In genomic region chr2:98348066-98348561, GRCh38 we compare ENCODE assay signal across 11 cellular contexts. TPM values are rescaled to one million over a fixed set of nuclear protein-coding genes. Genes with fewer than 3 reads are reported as not detected.
DNase-seq lines count a peak whose midpoint lies in the region; ATAC-seq, FAIRE-seq and TF ChIP-seq lines count a peak whose summit lies in the region.
"Had no signal": no experiment of that assay in that cellular context is flagged by ENCODE, and none has a peak within 500 bp of the region (broad histone marks: within the 10 kb centered on the region; RNA-seq: fewer than 3 reads in every experiment).

No MANE protein-coding gene starts in this region.

- H3K4me2 ChIP-seq in K562 (ENCODE audit: insufficient read depth, low read length): no peak overlapping the region

- H3K9me3 ChIP-seq in K562 (replicated peaks; ENCODE audit: control insufficient read depth, insufficient read depth, low read depth, low read length) (no peaks in the 10 kb centered on the region), sigmoid colon (peaks cover 0 to 5% (median 0%) of the 10 kb centered on the region in 4 donors)

- no peak for TF ChIP-seq EP300 in K562 (IDR thresholded peaks at IDR 0.05; ENCODE audit: low read length)
- TF ChIP-seq EP300 in sigmoid colon (IDR thresholded peaks at IDR 0.05): no peak

- peaks cover 18 to 22% (median 21%) of the 10 kb centered on the region in 3 donors for H3K4me1 Mint-ChIP-seq in naive B cell

- POLR2A ChIA-PET in K562 (lab: Yijun Ruan, JAX): interaction anchor here (0.7 kb wide), 1 partner anchor 12 kb away, joined by 3 read pairs; no protein-coding TSS in a partner anchor

- peak overlapping the region in 2 of 6 donors; percentile 17 to 19 for H3K27ac Mint-ChIP-seq in naive B cell
- H3K27ac Mint-ChIP-seq: T-helper 17 cell had no signal

- no peak overlapping the region for H2AFZ ChIP-seq in K562 (ENCODE audit: low read depth, low read length)

- no peak for FAIRE-seq in K562 (lab: Jason Lieb, UNC)

- peaks cover 0 to 5% of the 10 kb centered on the region in 2 experiments; a peak in 2 of 5 replicates for H3K4me1 ChIP-seq in K562 (replicated peaks in 1 of 2; ENCODE audit: control insufficient read depth in 2 of 2, insufficient read depth in 2 of 2, low read length in 2 of 2)
- peaks cover 0 to 17% (median 15%) of the 10 kb centered on the region in 4 donors for H3K4me1 ChIP-seq in sigmoid colon

- peaks cover 5 to 22% (median 12%) of the 10 kb centered on the region in 7 donors for H3K9me3 Mint-ChIP-seq in naive B cell

- no TSS peak for BruUV-seq in K562 (replicated peaks; lab: Mats Ljungman, UMichigan)

- H3K36me3 ChIP-seq in K562 (ENCODE audit: control insufficient read depth, insufficient read depth, low read length) (no peaks in the 10 kb centered on the region), sigmoid colon (no peaks in the 10 kb centered on the region)

- H3K4me3 ChIP-seq in K562: no peak overlapping the region
- no peak overlapping the region for H3K4me3 ChIP-seq in sigmoid colon

- DNase-seq in ELF-1 (ENCODE audit: low read depth, low spot score) (peak; percentile 86), NCI-H1417 treated with DMSO at 0.1 percent for 48 hours (lab: John Stamatoyannopoulos, UW) (peak; percentile 59), K562 (ENCODE audit: extremely low read depth in 1 of 4, low spot score in 3 of 4) (no peak), naive B cell (peak; percentile 5), sigmoid colon (no peak), NCI-H1436 (lab: John Stamatoyannopoulos, UW) (no peak), NOMO-1 treated with dmso at 0.1 percent for 144 hours (lab: John Stamatoyannopoulos, UW; ENCODE audit: unreplicated experiment) (no peak)
- DNase-seq: central memory CD4-positive, alpha-beta T cell; NCI-H187 treated with DMSO at 0.1 percent for 48 hours; T-helper 17 cell had no signal

- peak overlapping the region in 5 of 8 donors; percentile 50 to 79 (median 68) for H3K4me3 Mint-ChIP-seq in naive B cell

- peaks cover 79 to 88% (median 80%) of the 10 kb centered on the region in 3 donors for H3K27me3 Mint-ChIP-seq in naive B cell

- peaks cover 5 to 8% of the 10 kb centered on the region in 2 donors for H3K36me3 Mint-ChIP-seq in naive B cell

- CTCF ChIA-PET in K562 (lab: Yijun Ruan, JAX; ENCODE audit: low intra/inter-chr PET ratio): no interaction called here

- H3K9me1 ChIP-seq in K562 (ENCODE audit: control insufficient read depth, insufficient read depth, low read length): no peaks in the 10 kb centered on the region

- TF ChIP-seq CTCF in K562 (IDR thresholded peaks at IDR 0.05 in 2 of 3, conservative IDR thresholded peaks at IDR 0.05 in 1 of 3; ENCODE audit: insufficient read depth in 2 of 3, low read depth in 1 of 3, low read length in 3 of 3) (no peak), sigmoid colon (IDR thresholded peaks at IDR 0.05) (no peak)

- TF ChIP-seq RAD21 in K562 (CRISPR knock-in tag; conservative IDR thresholded peaks at IDR 0.05 in 1 of 2, IDR thresholded peaks at IDR 0.05 in 1 of 2): no peak

- H3K79me2 ChIP-seq in K562 (ENCODE audit: control insufficient read depth, insufficient read depth, low read length): no peaks in the 10 kb centered on the region

- H4K20me1 ChIP-seq in K562 (replicated peaks; ENCODE audit: control insufficient read depth, insufficient read depth, low read length): no peaks in the 10 kb centered on the region

- 3% methylated on average over 13 of the region's 15 CpGs for WGBS in K562 (ENCODE audit: insufficient coverage, low coverage, missing lambda C conversion rate)
- WGBS in sigmoid colon, 2 donors: 10 to 29% methylated on average over 15 of the region's 15 CpGs

- H3K27ac ChIP-seq in K562 (ENCODE audit: extremely low read depth, low read depth, low read length) (no peak overlapping the region), sigmoid colon (peak overlapping the region in 1 of 4 donors; percentile 45)

- in situ Hi-C loops in K562 (cut with MboI): no loop called here

- intact Hi-C loops in K562 (cut with micrococcal nuclease) (no loop called here), sigmoid colon (cut with DNase I) (no loop called here)

- peaks cover 6 to 26% of the 10 kb centered on the region in 2 experiments; a peak in 3 of 5 replicates for H3K27me3 ChIP-seq in K562 (ENCODE audit: control insufficient read depth in 2 of 2, insufficient read depth in 2 of 2, low read length in 2 of 2)
- peaks cover 23 to 72% (median 42%) of the 10 kb centered on the region in 3 donors for H3K27me3 ChIP-seq in sigmoid colon

- no peak overlapping the region for H3K9ac ChIP-seq in K562 (ENCODE audit: insufficient read depth in 1 of 2, low read depth in 2 of 2, low read length in 2 of 2)

- no peak for ATAC-seq in K562
- peak; percentile 68 to 78 for ATAC-seq in naive B cell (ENCODE audit: low read depth in 2 of 2)
- ATAC-seq in HG03159 (IDR thresholded peaks at IDR 0.05; ENCODE audit: unreplicated experiment): no peak
- ATAC-seq: T-helper 17 cell had no signal

- TF ChIP-seq POLR2A in K562 (conservative IDR thresholded peaks at IDR 0.05) (no peak), sigmoid colon (IDR thresholded peaks at IDR 0.05) (no peak)

TF ChIP-seq in K562, 482 proteins besides CTCF, POLR2A, EP300 and RAD21:
- peak; percentile 79 for TF ChIP-seq RFX1 (IDR thresholded peaks at IDR 0.05)
- no peak for TF ChIP-seq GTF2F1 (IDR thresholded peaks at IDR 0.05; ENCODE audit: low read depth, low read length)
- TF ChIP-seq ESRRA (IDR thresholded peaks at IDR 0.05; ENCODE audit: borderline replicate concordance, low read depth): no peak
- no peak for TF ChIP-seq ZNF551 (CRISPR knock-in tag; IDR thresholded peaks at IDR 0.05)
- no peak for TF ChIP-seq HNRNPLL (IDR thresholded peaks at IDR 0.05; ENCODE audit: low read depth, low read length, poor library complexity, severe bottlenecking)
- TF ChIP-seq HDAC6 (IDR thresholded peaks at IDR 0.05; ENCODE audit: low read depth, low read length): no peak
TF ChIP-seq in K562: peak in this region for 1.

RNA-seq across cellular contexts. Expression of gene CNGA3, which starts 1.9 kb away (rescaled TPM):
- not detected in 2 replicates for total RNA-seq in K562 (2011; cell fraction: chromatin; rRNA removed; ENCODE audit: low replicate concordance)
- not detected in 2 replicates for total RNA-seq in K562 (2011; cell fraction: nucleolus; rRNA removed)
- not detected in 2 replicates for total RNA-seq in K562 (2011; cell fraction: nucleoplasm; rRNA removed)
- total RNA-seq in K562 (2014; rRNA removed): not detected in 2 replicates
- not detected in 2 replicates for total RNA-seq in K562 (2014; rRNA removed; fragmentation: Illumina TruSeq; extraction: Trizol)
- not detected in 2 replicates for total RNA-seq in K562 (2015; rRNA removed; fragmentation: Illumina TruSeq; extraction: Trizol)
- total RNA-seq in K562 (2021): not detected in 2 replicates
- not detected in 2 replicates for polyA plus RNA-seq in K562 (2011; rRNA removed)
- not detected in 2 replicates for polyA plus RNA-seq in K562 (2011; cell fraction: cytosol; rRNA removed)
- not detected in 2 replicates for polyA plus RNA-seq in K562 (2011; cell fraction: nucleus; rRNA removed)
- 0.03 TPM in 1 of 2 replicates, not detected in the other for polyA plus RNA-seq in K562 (2012)
- not detected in 2 replicates for polyA plus RNA-seq in K562 (2014; fragmentation: Illumina TruSeq; extraction: Trizol)
- not detected for polyA plus RNA-seq in K562 (2014; fragmentation: Nextera tagmentation; extraction: Ambion mirVana)
- not detected in 2 replicates for polyA plus RNA-seq in K562 (2014; rRNA removed)
- not detected in 2 replicates for polyA minus RNA-seq in K562 (2011; rRNA and poly(A)+ RNA removed)
- not detected in 2 replicates for polyA minus RNA-seq in K562 (2011; cell fraction: cytosol; rRNA and poly(A)+ RNA removed)
- polyA minus RNA-seq in K562 (2011; cell fraction: nucleus; rRNA and poly(A)+ RNA removed): not detected in 2 replicates
- polyA plus RNA-seq in naive B cell (ENCODE audit: low read depth in 6 of 6): not detected
- total RNA-seq in sigmoid colon: 1 to 10 TPM; 3.6 to 8.6 (median 5.1) TPM
- polyA plus RNA-seq in sigmoid colon: under 1 TPM in 1 of 3 donors, not detected in 2; 0.47 TPM
- total RNA-seq: T-helper 17 cell had no signal

Comparison
In these comparisons a context has a peak if more than half of its experiments do, and no peak if none do; other contexts are left out.
1. DNase-seq: peak in ELF-1 (single experiment), NCI-H1417 treated with DMSO at 0.1 percent for 48 hours (single experiment) and naive B cell (single experiment); none in K562 (0 of 4), sigmoid colon (single experiment), NCI-H1436 (single experiment) and NOMO-1 treated with dmso at 0.1 percent for 144 hours (single experiment).
2. ATAC-seq: peak in naive B cell (2 of 2); none in K562 (single experiment) and HG03159 (single experiment).